In genomic region chr10:119003572-119004289, GRCh38 we compare ENCODE assay signal across 16 cellular contexts. TPM values are rescaled to one million over a fixed set of nuclear protein-coding genes. Genes with fewer than 3 reads are reported as not detected.
"Had no signal": no experiment of that assay in that cellular context is flagged by ENCODE, and none has a peak within 500 bp of the region (broad histone marks: within the 10 kb centered on the region; RNA-seq: fewer than 3 reads in every experiment).

No MANE protein-coding gene starts in this region.

- H3K27me3 ChIP-seq: adrenal gland, right lobe of liver, upper lobe of left lung had no signal

- H3K9me3 ChIP-seq: adrenal gland, prostate gland, right lobe of liver, upper lobe of left lung had no signal

- DNase-seq: activated naive CD4-positive, alpha-beta T cell treated with Interleukin-2 at 50 U/mL for 16 hours; activated T-cell treated with anti-CD3 and anti-CD28 coated beads, Interleukin-2, amount 50 U/mL, for 72 hours; adrenal gland; central memory CD4-positive, alpha-beta T cell; effector CD4-positive, alpha-beta T cell; hippocampal formation; midbrain; naive thymus-derived CD4-positive, alpha-beta T cell; right lobe of liver; stimulated activated naive B cell treated with anti-CD40 and anti-IgM and Interleukin-4, amounts not matched to agents 10 μg/mL and 1 μg/mL and 100 μg/mL, for 72 hours; substantia nigra; T-helper 2 cell; upper lobe of left lung had no signal

- H3K4me1 ChIP-seq: prostate gland had no signal

- ATAC-seq: activated CD4-positive, CD25-positive, alpha-beta regulatory T cell treated with anti-CD3 and anti-CD28 coated beads, Interleukin-2, amount 50 U/mL, for 24 hours; activated T-cell treated with anti-CD3 and anti-CD28 coated beads, Interleukin-2, amount 50 U/mL, for 72 hours; naive thymus-derived CD4-positive, alpha-beta T cell; right lobe of liver; stimulated activated naive B cell treated with anti-CD40 and anti-IgM and Interleukin-4, amounts not matched to agents 10 μg/mL and 1 μg/mL and 100 μg/mL, for 72 hours had no signal

- H3K36me3 ChIP-seq: adrenal gland, prostate gland, right lobe of liver, upper lobe of left lung had no signal

- H3K27ac ChIP-seq: adrenal gland, coronary artery, prostate gland, right lobe of liver, upper lobe of left lung had no signal

- H3K4me3 ChIP-seq: adrenal gland, coronary artery, prostate gland, right lobe of liver, upper lobe of left lung had no signal

RNA-seq across cellular contexts. Expression of gene NANOS1, which starts 25.8 kb away (rescaled TPM):
- polyA plus RNA-seq: naive thymus-derived CD4-positive, alpha-beta T cell had no signal
